In the genomic region with DNA sequence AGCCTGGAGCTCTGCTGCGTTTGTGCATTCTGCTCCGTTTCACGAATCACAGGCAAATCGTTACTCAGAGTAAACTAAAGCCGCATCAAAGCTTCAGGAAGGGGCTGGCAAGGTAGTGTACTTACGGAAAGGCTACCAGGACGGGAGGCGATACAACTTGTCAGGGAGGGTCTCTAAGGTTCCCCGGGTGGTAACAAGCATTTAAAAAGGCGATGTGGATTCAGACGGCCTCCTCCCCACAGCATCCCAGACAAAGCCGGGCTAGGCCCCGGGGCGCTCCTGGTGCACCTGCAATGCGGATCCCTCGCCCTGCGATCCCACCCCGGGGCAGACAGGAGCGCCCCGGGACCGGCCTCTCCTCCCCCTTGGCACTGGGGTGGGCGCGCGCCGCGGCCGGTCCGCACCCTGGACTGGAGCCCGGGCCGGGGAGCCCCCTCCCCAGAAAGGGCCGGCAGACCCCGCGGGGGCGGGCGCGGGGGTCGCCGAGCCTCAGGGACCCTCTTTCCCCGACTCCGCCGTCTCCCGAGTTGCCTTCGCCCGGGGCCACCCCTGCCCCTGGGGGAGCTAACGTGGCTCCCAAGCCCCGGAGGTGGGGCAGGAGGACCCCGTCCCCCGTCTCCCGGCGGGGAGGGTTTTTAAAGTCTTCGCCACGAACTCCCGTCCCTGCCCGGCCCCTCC, we compare ENCODE assay signal across 1 cellular context.
TF ChIP-seq lines count a peak whose summit lies in the region.

No MANE protein-coding gene starts in this region.

TF ChIP-seq in WTC11, 78 proteins besides CTCF, POLR2A, EP300 and RAD21 (continued from another document):
- TF ChIP-seq, protein P1, sequence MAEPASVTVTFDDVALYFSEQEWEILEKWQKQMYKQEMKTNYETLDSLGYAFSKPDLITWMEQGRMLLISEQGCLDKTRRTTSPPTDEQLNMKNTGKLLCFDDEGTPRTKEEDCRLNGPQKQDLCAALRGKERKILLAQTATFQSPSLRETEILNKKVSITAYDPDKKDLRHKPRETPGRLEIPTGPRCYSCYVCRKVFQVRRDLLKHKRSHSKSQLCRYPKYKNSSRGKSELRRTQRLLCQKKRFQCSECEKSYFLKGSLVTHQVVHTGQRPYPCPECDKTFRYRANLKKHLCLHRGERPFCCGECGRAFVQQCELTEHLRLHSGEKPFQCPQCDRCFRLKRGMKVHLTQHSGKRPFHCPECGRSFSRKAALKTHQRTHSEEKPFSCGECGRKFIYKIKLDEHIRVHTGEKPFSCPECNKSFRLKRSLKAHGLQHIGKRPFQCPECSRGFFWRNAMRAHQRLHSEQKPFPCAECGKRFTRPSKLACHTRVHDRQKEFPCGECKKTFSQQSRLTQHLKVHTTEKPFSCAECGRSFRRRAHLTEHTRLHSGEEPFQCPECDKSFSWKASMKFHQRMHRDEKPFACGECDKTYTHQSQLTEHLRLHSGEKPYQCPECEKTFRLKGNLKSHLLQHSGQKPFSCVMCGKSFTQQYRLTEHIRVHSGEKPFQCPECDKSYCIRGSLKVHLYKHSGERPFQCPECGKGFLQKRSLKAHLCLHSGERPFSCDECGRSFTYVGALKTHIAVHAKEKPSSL (CRISPR knock-in tag; conservative IDR thresholded peaks at IDR 0.05): no peak
- TF ChIP-seq ZBTB21 (CRISPR knock-in tag; IDR thresholded peaks at IDR 0.05; ENCODE audit: borderline replicate concordance) (no peak), ZNF423 (CRISPR knock-in tag; IDR thresholded peaks at IDR 0.05) (peak; percentile 88), MXD4 (CRISPR knock-in tag; IDR thresholded peaks at IDR 0.05; ENCODE audit: borderline replicate concordance) (no peak), SP1 (CRISPR knock-in tag; conservative IDR thresholded peaks at IDR 0.05) (peak; percentile 32; the same call in 1 of the 2 replicates), TEAD1 (CRISPR knock-in tag; IDR thresholded peaks at IDR 0.05) (peak; percentile 49; the same call in 1 of the 2 replicates), FOXK1 (CRISPR knock-in tag; IDR thresholded peaks at IDR 0.05) (peak; percentile 81; the same call in 1 of the 2 replicates)
- TF ChIP-seq, protein P2, sequence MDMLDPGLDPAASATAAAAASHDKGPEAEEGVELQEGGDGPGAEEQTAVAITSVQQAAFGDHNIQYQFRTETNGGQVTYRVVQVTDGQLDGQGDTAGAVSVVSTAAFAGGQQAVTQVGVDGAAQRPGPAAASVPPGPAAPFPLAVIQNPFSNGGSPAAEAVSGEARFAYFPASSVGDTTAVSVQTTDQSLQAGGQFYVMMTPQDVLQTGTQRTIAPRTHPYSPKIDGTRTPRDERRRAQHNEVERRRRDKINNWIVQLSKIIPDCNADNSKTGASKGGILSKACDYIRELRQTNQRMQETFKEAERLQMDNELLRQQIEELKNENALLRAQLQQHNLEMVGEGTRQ (CRISPR knock-in tag; IDR thresholded peaks at IDR 0.05): no peak
- TF ChIP-seq, protein P3, sequence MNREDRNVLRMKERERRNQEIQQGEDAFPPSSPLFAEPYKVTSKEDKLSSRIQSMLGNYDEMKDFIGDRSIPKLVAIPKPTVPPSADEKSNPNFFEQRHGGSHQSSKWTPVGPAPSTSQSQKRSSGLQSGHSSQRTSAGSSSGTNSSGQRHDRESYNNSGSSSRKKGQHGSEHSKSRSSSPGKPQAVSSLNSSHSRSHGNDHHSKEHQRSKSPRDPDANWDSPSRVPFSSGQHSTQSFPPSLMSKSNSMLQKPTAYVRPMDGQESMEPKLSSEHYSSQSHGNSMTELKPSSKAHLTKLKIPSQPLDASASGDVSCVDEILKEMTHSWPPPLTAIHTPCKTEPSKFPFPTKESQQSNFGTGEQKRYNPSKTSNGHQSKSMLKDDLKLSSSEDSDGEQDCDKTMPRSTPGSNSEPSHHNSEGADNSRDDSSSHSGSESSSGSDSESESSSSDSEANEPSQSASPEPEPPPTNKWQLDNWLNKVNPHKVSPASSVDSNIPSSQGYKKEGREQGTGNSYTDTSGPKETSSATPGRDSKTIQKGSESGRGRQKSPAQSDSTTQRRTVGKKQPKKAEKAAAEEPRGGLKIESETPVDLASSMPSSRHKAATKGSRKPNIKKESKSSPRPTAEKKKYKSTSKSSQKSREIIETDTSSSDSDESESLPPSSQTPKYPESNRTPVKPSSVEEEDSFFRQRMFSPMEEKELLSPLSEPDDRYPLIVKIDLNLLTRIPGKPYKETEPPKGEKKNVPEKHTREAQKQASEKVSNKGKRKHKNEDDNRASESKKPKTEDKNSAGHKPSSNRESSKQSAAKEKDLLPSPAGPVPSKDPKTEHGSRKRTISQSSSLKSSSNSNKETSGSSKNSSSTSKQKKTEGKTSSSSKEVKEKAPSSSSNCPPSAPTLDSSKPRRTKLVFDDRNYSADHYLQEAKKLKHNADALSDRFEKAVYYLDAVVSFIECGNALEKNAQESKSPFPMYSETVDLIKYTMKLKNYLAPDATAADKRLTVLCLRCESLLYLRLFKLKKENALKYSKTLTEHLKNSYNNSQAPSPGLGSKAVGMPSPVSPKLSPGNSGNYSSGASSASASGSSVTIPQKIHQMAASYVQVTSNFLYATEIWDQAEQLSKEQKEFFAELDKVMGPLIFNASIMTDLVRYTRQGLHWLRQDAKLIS (CRISPR knock-in tag; IDR thresholded peaks at IDR 0.05; ENCODE audit: borderline replicate concordance): 0 out of 2 replicates have a peak, but pooled peaks have one; percentile 53
- TF ChIP-seq, protein P4, sequence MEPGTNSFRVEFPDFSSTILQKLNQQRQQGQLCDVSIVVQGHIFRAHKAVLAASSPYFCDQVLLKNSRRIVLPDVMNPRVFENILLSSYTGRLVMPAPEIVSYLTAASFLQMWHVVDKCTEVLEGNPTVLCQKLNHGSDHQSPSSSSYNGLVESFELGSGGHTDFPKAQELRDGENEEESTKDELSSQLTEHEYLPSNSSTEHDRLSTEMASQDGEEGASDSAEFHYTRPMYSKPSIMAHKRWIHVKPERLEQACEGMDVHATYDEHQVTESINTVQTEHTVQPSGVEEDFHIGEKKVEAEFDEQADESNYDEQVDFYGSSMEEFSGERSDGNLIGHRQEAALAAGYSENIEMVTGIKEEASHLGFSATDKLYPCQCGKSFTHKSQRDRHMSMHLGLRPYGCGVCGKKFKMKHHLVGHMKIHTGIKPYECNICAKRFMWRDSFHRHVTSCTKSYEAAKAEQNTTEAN (CRISPR knock-in tag; IDR thresholded peaks at IDR 0.05): 0 out of 2 replicates have a peak, but pooled peaks have one; percentile 46
- TF ChIP-seq, protein P5, sequence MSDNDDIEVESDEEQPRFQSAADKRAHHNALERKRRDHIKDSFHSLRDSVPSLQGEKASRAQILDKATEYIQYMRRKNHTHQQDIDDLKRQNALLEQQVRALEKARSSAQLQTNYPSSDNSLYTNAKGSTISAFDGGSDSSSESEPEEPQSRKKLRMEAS (CRISPR knock-in tag; IDR thresholded peaks at IDR 0.05): no peak
